ENCODE assay signal across 18 cellular contexts in genomic region chr19:12581100-12581499, GRCh38.
"Had no signal": no experiment of that assay in that cellular context is flagged by ENCODE, and none has a peak within 500 bp of the region (broad histone marks: within the 10 kb centered on the region; RNA-seq: fewer than 3 reads in every experiment).

No MANE protein-coding gene starts in this region.

- H3K4me1 ChIP-seq: body of pancreas, pancreas, upper lobe of left lung had no signal

- H3K27me3 ChIP-seq: body of pancreas, cardiac muscle cell, pancreas, upper lobe of left lung had no signal

- H3K27ac ChIP-seq: body of pancreas, cardiac muscle cell, pancreas, upper lobe of left lung had no signal

- H3K4me3 ChIP-seq: body of pancreas, cardiac muscle cell, pancreas, upper lobe of left lung had no signal

- H3K4me3 Mint-ChIP-seq: activated CD4-positive, alpha-beta memory T cell treated with anti-CD3 and anti-CD28 coated beads for 36 hours; activated naive CD4-positive, alpha-beta T cell treated with anti-CD3 and anti-CD28 coated beads, Interleukin-2, amount 10 ng/mL, durations not matched to agents 7 days and 5 days; activated T-cell treated with anti-CD3 and anti-CD28 coated beads, Interleukin-2, amount 50 U/mL, for 72 hours; immature natural killer cell; natural killer cell treated with Interleukin-12 subunit alpha and Interleukin-12 subunit beta and Interleukin-15 and Interleukin-18, amount 100 ng/mL, for 72 hours had no signal

- DNase-seq: activated CD4-positive, alpha-beta memory T cell treated with anti-CD3 and anti-CD28 coated beads for 36 hours; activated CD4-positive, alpha-beta T cell treated with anti-CD3 and anti-CD28 coated beads for 48 hours; activated effector memory CD4-positive, alpha-beta T cell treated with Interleukin-2 at 50 U/mL for 16 hours; activated naive CD4-positive, alpha-beta T cell treated with anti-CD3 and anti-CD28 coated beads, Interleukin-2, amount 10 ng/mL, durations not matched to agents 7 days and 5 days; activated T-cell treated with anti-CD3 and anti-CD28 coated beads, Interleukin-2, amount 50 U/mL, for 72 hours; anterior cingulate cortex; body of pancreas; effector CD4-positive, alpha-beta T cell; foreskin melanocyte; immature natural killer cell; pancreas; right cardiac atrium; stimulated activated CD4-positive, alpha-beta T cell treated with anti-CD3 and anti-CD28 coated beads, Interleukin-4, amount 100 ng/mL, for 4 hours; stimulated activated naive CD8-positive, alpha-beta T cell treated with anti-CD3 and anti-CD28 coated beads, Interleukin-15, Interleukin-2, amounts not matched to agents 100 U/mL and 50 U/mL, for 24 hours; upper lobe of left lung had no signal

- H3K27ac Mint-ChIP-seq: activated CD4-positive, alpha-beta memory T cell treated with anti-CD3 and anti-CD28 coated beads for 36 hours; activated naive CD4-positive, alpha-beta T cell treated with anti-CD3 and anti-CD28 coated beads, Interleukin-2, amount 10 ng/mL, durations not matched to agents 7 days and 5 days; activated T-cell treated with anti-CD3 and anti-CD28 coated beads, Interleukin-2, amount 50 U/mL, for 72 hours; immature natural killer cell; natural killer cell treated with Interleukin-12 subunit alpha and Interleukin-12 subunit beta and Interleukin-15 and Interleukin-18, amount 100 ng/mL, for 72 hours had no signal

- H3K9me3 Mint-ChIP-seq: natural killer cell treated with Interleukin-12 subunit alpha and Interleukin-12 subunit beta and Interleukin-15 and Interleukin-18, amount 100 ng/mL, for 72 hours had no signal

- ATAC-seq: activated T-cell treated with anti-CD3 and anti-CD28 coated beads, Interleukin-2, amount 50 U/mL, for 72 hours; body of pancreas; left lobe of liver; natural killer cell treated with Interleukin-12 subunit alpha and Interleukin-12 subunit beta and Interleukin-15 and Interleukin-18, amount 100 ng/mL, for 72 hours; pancreas; right cardiac atrium; stimulated activated naive CD8-positive, alpha-beta T cell treated with anti-CD3 and anti-CD28 coated beads, Interleukin-15, Interleukin-2, amounts not matched to agents 100 U/mL and 50 U/mL, for 24 hours had no signal

- H3K4me1 Mint-ChIP-seq: activated naive CD4-positive, alpha-beta T cell treated with anti-CD3 and anti-CD28 coated beads, Interleukin-2, amount 10 ng/mL, durations not matched to agents 7 days and 5 days; immature natural killer cell had no signal

- H3K27me3 Mint-ChIP-seq: activated CD4-positive, alpha-beta memory T cell treated with anti-CD3 and anti-CD28 coated beads for 36 hours; activated naive CD4-positive, alpha-beta T cell treated with anti-CD3 and anti-CD28 coated beads, Interleukin-2, amount 10 ng/mL, durations not matched to agents 7 days and 5 days; natural killer cell treated with Interleukin-12 subunit alpha and Interleukin-12 subunit beta and Interleukin-15 and Interleukin-18, amount 100 ng/mL, for 72 hours had no signal

- H3K9me3 ChIP-seq: pancreas had no signal
